In genomic region chr4:3229964-3230363, GRCh38 we compare ENCODE assay signal across 22 cellular contexts.
"Had no signal": no experiment of that assay in that cellular context is flagged by ENCODE, and none has a peak within 500 bp of the region (broad histone marks: within the 10 kb centered on the region; RNA-seq: fewer than 3 reads in every experiment).

No MANE protein-coding gene starts in this region.

- H3K27me3 ChIP-seq: Peyer's patch had no signal

- H3K4me3 ChIP-seq: Peyer's patch had no signal

- H3K27ac ChIP-seq: Peyer's patch had no signal

- H3K4me1 ChIP-seq: Peyer's patch had no signal

- ATAC-seq: activated CD8-positive, alpha-beta memory T cell treated with anti-CD3 and anti-CD28 coated beads, Interleukin-2, amount 10 ng/mL, durations not matched to agents 7 days and 5 days; activated naive CD4-positive, alpha-beta T cell treated with anti-CD3 and anti-CD28 coated beads, Interleukin-2, amount 50 U/mL, for 72 hours had no signal

- H3K9me3 ChIP-seq: Peyer's patch had no signal

- FAIRE-seq: TTC549 had no signal

- DNase-seq: activated B cell treated with CpG ODN at 0.5 μM for 24 hours; activated CD4-positive, alpha-beta T cell treated with anti-CD3 and anti-CD28 coated beads for 1 hour; activated CD4-positive, alpha-beta T cell treated with anti-CD3 and anti-CD28 coated beads, Interleukin-2, amount 10 ng/mL, durations not matched to agents 24 days and 14 days; activated CD4-positive, alpha-beta T cell treated with anti-CD3 and anti-CD28 coated beads, Interleukin-2, amount 50 U/mL, for 48 hours; activated CD8-positive, alpha-beta memory T cell treated with anti-CD3 and anti-CD28 coated beads, Interleukin-2, amount 10 ng/mL, durations not matched to agents 7 days and 5 days; activated effector memory CD4-positive, alpha-beta T cell treated with Interleukin-2 at 50 U/mL for 16 hours; activated naive CD4-positive, alpha-beta T cell; activated T-cell treated with anti-CD3 and anti-CD28 coated beads, Interleukin-2, amount 50 U/mL, for 24 hours; central memory CD4-positive, alpha-beta T cell; Kasumi-1; KBM-7; NCI-H1105 treated with DMSO at 0.1 percent for 48 hours; NCI-H1436 treated with DMSO at 0.1 percent for 48 hours; NCI-H187; NCI-H2081 treated with DMSO at 0.1 percent for 48 hours; NCI-H446; NCI-H524; Peyer's patch; SHP77 treated with DMSO at 0.1 percent for 48 hours; T1000 had no signal
